25 cellular contexts compared by ENCODE assay signal in the genomic region with DNA sequence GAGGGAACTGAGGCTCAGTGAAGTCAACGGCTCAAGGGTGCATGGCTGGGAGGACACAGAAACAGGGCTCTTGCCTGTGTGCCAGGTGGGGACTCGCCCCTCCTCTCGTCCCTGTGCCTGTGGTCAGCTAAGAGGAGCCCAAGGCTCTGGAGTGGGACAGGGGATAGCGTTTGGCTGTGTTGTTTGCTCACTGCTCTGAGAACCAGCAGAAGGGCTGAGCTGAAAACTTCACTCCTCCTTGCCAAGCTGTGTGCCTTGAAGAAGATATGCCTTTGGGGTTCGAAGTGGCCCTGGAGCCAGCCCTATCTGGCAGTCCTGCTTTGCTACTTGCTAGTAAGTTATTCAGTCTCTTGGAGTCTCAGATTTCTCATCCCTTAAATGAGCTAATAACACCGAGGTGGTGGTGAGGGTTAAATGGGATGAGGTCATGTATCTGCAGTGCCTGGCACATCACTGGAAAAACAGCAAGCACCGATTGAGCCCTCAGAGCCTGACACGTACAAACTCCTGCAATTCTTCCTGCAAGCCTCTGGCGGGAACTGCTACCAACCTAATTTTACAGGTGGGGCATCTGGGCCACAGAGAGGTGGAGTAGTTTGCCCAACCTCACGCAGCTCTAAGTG. TPM values are rescaled to one million over a fixed set of nuclear protein-coding genes. Genes with fewer than 3 reads are reported as not detected.
"Had no signal": no experiment of that assay in that cellular context is flagged by ENCODE, and none has a peak within 500 bp of the region (broad histone marks: within the 10 kb centered on the region; RNA-seq: fewer than 3 reads in every experiment).

No MANE protein-coding gene starts in this region.

- DNase-seq: activated CD4-positive, alpha-beta T cell treated with anti-CD3 and anti-CD28 coated beads, Interleukin-2, amount 10 ng/mL, durations not matched to agents 7 days and 5 days; activated CD4-positive, CD25-positive, alpha-beta regulatory T cell treated with anti-CD3 and anti-CD28 coated beads, Interleukin-2, amount 50 U/mL, for 72 hours; activated CD8-positive, alpha-beta memory T cell treated with anti-CD3 and anti-CD28 coated beads, Interleukin-2, amount 10 ng/mL, durations not matched to agents 7 days and 5 days; activated CD8-positive, alpha-beta T cell treated with anti-CD3 and anti-CD28 coated beads for 36 hours; activated gamma-delta T cell; activated T-cell treated with anti-CD3 and anti-CD28 coated beads for 4 hours; body of pancreas; effector CD4-positive, alpha-beta T cell; foreskin melanocyte; hippocampal formation; left ventricle myocardium inferior; naive thymus-derived CD4-positive, alpha-beta T cell; occipital lobe; sigmoid colon; stimulated activated CD4-positive, alpha-beta T cell treated with anti-CD3 and anti-CD28 coated beads, Interleukin-4, amount 100 ng/mL, for 24 hours; stimulated activated naive CD4-positive, alpha-beta T cell treated with Interleukin-2 at 50 U/mL for 16 hours; T-cell; WERI-Rb-1 had no signal

- FAIRE-seq: endometrium had no signal

- H3K4me1 Mint-ChIP-seq: activated CD8-positive, alpha-beta memory T cell treated with anti-CD3 and anti-CD28 coated beads, Interleukin-2, amount 10 ng/mL, durations not matched to agents 7 days and 5 days had no signal

- H3K4me3 ChIP-seq: adrenal gland, body of pancreas, cardiac muscle cell, left ventricle myocardium inferior, sigmoid colon had no signal

- H3K27me3 ChIP-seq: adrenal gland had no signal

- ATAC-seq: activated CD8-positive, alpha-beta memory T cell treated with anti-CD3 and anti-CD28 coated beads, Interleukin-2, amount 10 ng/mL, durations not matched to agents 7 days and 5 days; activated CD8-positive, alpha-beta T cell treated with anti-CD3 and anti-CD28 coated beads for 36 hours; body of pancreas; naive thymus-derived CD4-positive, alpha-beta T cell; T-cell had no signal

- H3K27ac ChIP-seq: adrenal gland, body of pancreas, cardiac muscle cell, left ventricle myocardium inferior, sigmoid colon, WERI-Rb-1 had no signal

- H3K9me3 ChIP-seq: adrenal gland, body of pancreas, left ventricle myocardium inferior, sigmoid colon had no signal

- H3K36me3 Mint-ChIP-seq: activated CD8-positive, alpha-beta memory T cell treated with anti-CD3 and anti-CD28 coated beads, Interleukin-2, amount 10 ng/mL, durations not matched to agents 7 days and 5 days; activated naive CD4-positive, alpha-beta T cell treated with anti-CD3 and anti-CD28 coated beads, Interleukin-2, amount 50 U/mL, for 24 hours; naive thymus-derived CD4-positive, alpha-beta T cell; T-cell had no signal

- H3K36me3 ChIP-seq: adrenal gland, cardiac muscle cell, left ventricle myocardium inferior, sigmoid colon, WERI-Rb-1 had no signal

- H3K4me3 Mint-ChIP-seq: activated CD4-positive, alpha-beta T cell treated with anti-CD3 and anti-CD28 coated beads, Interleukin-2, amount 10 ng/mL, durations not matched to agents 7 days and 5 days; activated CD8-positive, alpha-beta memory T cell treated with anti-CD3 and anti-CD28 coated beads, Interleukin-2, amount 10 ng/mL, durations not matched to agents 7 days and 5 days; activated CD8-positive, alpha-beta T cell treated with anti-CD3 and anti-CD28 coated beads for 36 hours; activated naive CD4-positive, alpha-beta T cell treated with anti-CD3 and anti-CD28 coated beads, Interleukin-2, amount 50 U/mL, for 24 hours; dendritic cell treated with granulocyte-macrophage colony-stimulating factor and Interleukin-4, amounts not matched to agents 40 ng/mL and 50 ng/mL, for 4 days; naive thymus-derived CD4-positive, alpha-beta T cell; neural crest cell; T-cell; T-helper 2 cell treated with Interferon-gamma antibody and Interleukin-4, amounts not matched to agents 5 μg/mL and 100 μg/mL, for 36 hours had no signal

- H3K27ac Mint-ChIP-seq: activated CD4-positive, alpha-beta T cell treated with anti-CD3 and anti-CD28 coated beads, Interleukin-2, amount 10 ng/mL, durations not matched to agents 7 days and 5 days; activated CD8-positive, alpha-beta memory T cell treated with anti-CD3 and anti-CD28 coated beads, Interleukin-2, amount 10 ng/mL, durations not matched to agents 7 days and 5 days; activated CD8-positive, alpha-beta T cell treated with anti-CD3 and anti-CD28 coated beads for 36 hours; activated naive CD4-positive, alpha-beta T cell treated with anti-CD3 and anti-CD28 coated beads, Interleukin-2, amount 50 U/mL, for 24 hours; dendritic cell treated with granulocyte-macrophage colony-stimulating factor and Interleukin-4, amounts not matched to agents 40 ng/mL and 50 ng/mL, for 4 days; naive thymus-derived CD4-positive, alpha-beta T cell; T-cell; T-helper 2 cell treated with Interferon-gamma antibody and Interleukin-4, amounts not matched to agents 5 μg/mL and 100 μg/mL, for 36 hours had no signal

- H3K9me3 Mint-ChIP-seq: activated CD4-positive, alpha-beta T cell treated with anti-CD3 and anti-CD28 coated beads, Interleukin-2, amount 10 ng/mL, durations not matched to agents 7 days and 5 days; activated CD8-positive, alpha-beta T cell treated with anti-CD3 and anti-CD28 coated beads for 36 hours; activated naive CD4-positive, alpha-beta T cell treated with anti-CD3 and anti-CD28 coated beads, Interleukin-2, amount 50 U/mL, for 24 hours; dendritic cell treated with granulocyte-macrophage colony-stimulating factor and Interleukin-4, amounts not matched to agents 40 ng/mL and 50 ng/mL, for 4 days; T-cell; T-helper 2 cell treated with Interferon-gamma antibody and Interleukin-4, amounts not matched to agents 5 μg/mL and 100 μg/mL, for 36 hours had no signal

- H3K4me1 ChIP-seq: adrenal gland, body of pancreas, left ventricle myocardium inferior had no signal

RNA-seq across cellular contexts. Expression of gene FOXL1, which starts 17.7 kb away (rescaled TPM):
- total RNA-seq: activated CD4-positive, alpha-beta T cell treated with anti-CD3 and anti-CD28 coated beads, Interleukin-2, amount 10 ng/mL, durations not matched to agents 7 days and 5 days; activated CD8-positive, alpha-beta memory T cell treated with anti-CD3 and anti-CD28 coated beads, Interleukin-2, amount 10 ng/mL, durations not matched to agents 7 days and 5 days; activated CD8-positive, alpha-beta T cell treated with anti-CD3 and anti-CD28 coated beads for 36 hours; naive thymus-derived CD4-positive, alpha-beta T cell; T-cell had no signal
- polyA plus RNA-seq: naive thymus-derived CD4-positive, alpha-beta T cell had no signal

RNA-seq across cellular contexts. Expression of gene FOXC2, which starts 29.5 kb away (rescaled TPM):
- total RNA-seq: activated CD4-positive, alpha-beta T cell treated with anti-CD3 and anti-CD28 coated beads, Interleukin-2, amount 10 ng/mL, durations not matched to agents 7 days and 5 days; activated CD8-positive, alpha-beta memory T cell treated with anti-CD3 and anti-CD28 coated beads, Interleukin-2, amount 10 ng/mL, durations not matched to agents 7 days and 5 days; activated CD8-positive, alpha-beta T cell treated with anti-CD3 and anti-CD28 coated beads for 36 hours; naive thymus-derived CD4-positive, alpha-beta T cell; neural crest cell; T-cell had no signal
- polyA plus RNA-seq: naive thymus-derived CD4-positive, alpha-beta T cell had no signal
